ENCODE assay signal across 14 cellular contexts in genomic region chr1:39282537-39283216, GRCh38.
DNase-seq lines count a peak whose midpoint lies in the region; ATAC-seq and TF ChIP-seq lines count a peak whose summit lies in the region.
"Had no signal": no experiment of that assay in that cellular context is flagged by ENCODE, and none has a peak within 500 bp of the region (broad histone marks: within the 10 kb centered on the region; RNA-seq: fewer than 3 reads in every experiment).

No MANE protein-coding gene starts in this region.

- CTCF ChIA-PET in CD4-positive, alpha-beta memory T cell (lab: Charles Lee; ENCODE audit: partially characterized antibody) = interaction anchor here (0.6 to 1.5 kb wide), 2 partner anchors 90 to 100 kb away, joined by 3 to 9 read pairs; no protein-coding TSS in a partner anchor

- H3K9ac ChIP-seq in HUES6 (ENCODE audit: low read length) = no peak overlapping the region

- H3K4me3 Mint-ChIP-seq in CD4-positive, alpha-beta memory T cell = no peak overlapping the region
- H3K4me3 Mint-ChIP-seq in nephron progenitor cell = no peak overlapping the region
- H3K4me3 Mint-ChIP-seq: activated B cell treated with CpG ODN at 0.5 μM for 24 hours; activated T-cell treated with anti-CD3 and anti-CD28 coated beads, Interleukin-2, amount 50 U/mL, for 72 hours had no signal

- ATAC-seq in HG02798 (IDR thresholded peaks at IDR 0.05; ENCODE audit: poor library complexity, unreplicated experiment) (no peak), foreskin keratinocyte (no peak)
- ATAC-seq: activated T-cell treated with anti-CD3 and anti-CD28 coated beads, Interleukin-2, amount 50 U/mL, for 72 hours had no signal

- H3K4me1 Mint-ChIP-seq in CD4-positive, alpha-beta memory T cell = peaks cover 12 to 19% (median 18%) of the 10 kb centered on the region in 4 donors
- H3K4me1 Mint-ChIP-seq in nephron progenitor cell = no peaks in the 10 kb centered on the region

- H3K4me1 ChIP-seq in CD4-positive, alpha-beta memory T cell (ENCODE audit: insufficient read depth, low read length) = peaks cover 16% of the 10 kb centered on the region
- H3K4me1 ChIP-seq in HUES6 (ENCODE audit: control insufficient read depth, insufficient read depth, low read length) (peaks cover 23% of the 10 kb centered on the region), esophagus muscularis mucosa (peaks cover 11 to 55% (median 52%) of the 10 kb centered on the region in 4 donors), foreskin keratinocyte (peaks cover 16% of the 10 kb centered on the region)

- peak overlapping the region; percentile 18 to 86 (median 57) for H3K27ac Mint-ChIP-seq in CD4-positive, alpha-beta memory T cell
- H3K27ac Mint-ChIP-seq in nephron progenitor cell = peak overlapping the region; percentile 76
- H3K27ac Mint-ChIP-seq: activated B cell treated with CpG ODN at 0.5 μM for 24 hours had no signal

- H3K36me3 Mint-ChIP-seq in CD4-positive, alpha-beta memory T cell = peaks cover 34 to 57% of the 10 kb centered on the region in 2 donors
- H3K36me3 Mint-ChIP-seq in nephron progenitor cell (ENCODE audit: low read depth) = peaks cover 47% of the 10 kb centered on the region

- no peaks in the 10 kb centered on the region for H3K9me3 ChIP-seq in CD4-positive, alpha-beta memory T cell (ENCODE audit: control insufficient read depth in 1 of 2, low read length in 2 of 2)
- H3K9me3 ChIP-seq in HUES6 (ENCODE audit: control insufficient read depth, insufficient read depth, low read depth, low read length) (no peaks in the 10 kb centered on the region), esophagus muscularis mucosa (no peaks in the 10 kb centered on the region)

- POLR2A ChIA-PET in CD4-positive, alpha-beta memory T cell (lab: Charles Lee; ENCODE audit: partially characterized antibody) = no interaction called here

- intact Hi-C loops in CD4-positive, alpha-beta memory T cell (cut with micrococcal nuclease) = no loop called here
- intact Hi-C loops in esophagus muscularis mucosa (cut with DNase I) = no loop called here

- TF ChIP-seq EP300 in esophagus muscularis mucosa (IDR thresholded peaks at IDR 0.05) = no peak

- H3K27me3 Mint-ChIP-seq in CD4-positive, alpha-beta memory T cell = no peaks in the 10 kb centered on the region
- no peaks in the 10 kb centered on the region for H3K27me3 Mint-ChIP-seq in nephron progenitor cell (ENCODE audit: low read depth, poor library complexity)
- H3K27me3 Mint-ChIP-seq: activated B cell treated with CpG ODN at 0.5 μM for 24 hours had no signal

- DNase-seq in CD4-positive, alpha-beta memory T cell = no peak
- DNase-seq in esophagus muscularis mucosa (ENCODE audit: extremely low spot score) (no peak), nephron progenitor cell (no peak), NCI-H2029 treated with DMSO at 0.1 percent for 48 hours (lab: John Stamatoyannopoulos, UW) (no peak), NCI-H146 (lab: John Stamatoyannopoulos, UW) (no peak), foreskin keratinocyte (no peak)
- DNase-seq: activated B cell treated with CpG ODN at 0.5 μM for 24 hours; activated T-cell treated with anti-CD3 and anti-CD28 coated beads, Interleukin-2, amount 50 U/mL, for 72 hours; NCI-H1048; OCI-M1; stimulated activated CD4-positive, alpha-beta T cell treated with anti-CD3 and anti-CD28 coated beads, Interleukin-4, amount 100 ng/mL, for 24 hours; stimulated activated naive CD4-positive, alpha-beta T cell treated with Interleukin-2 at 50 U/mL for 16 hours had no signal

- no peak for TF ChIP-seq POLR2A in esophagus muscularis mucosa (IDR thresholded peaks at IDR 0.05; ENCODE audit: low read depth)

- no peak overlapping the region for H3K27ac ChIP-seq in CD4-positive, alpha-beta memory T cell (ENCODE audit: low read depth, low read length)
- 0 out of 2 replicates have a peak overlapping the region, but pooled peaks have one; percentile 1 for H3K27ac ChIP-seq in HUES6 (ENCODE audit: low read depth, low read length)
- H3K27ac ChIP-seq in esophagus muscularis mucosa (replicated peaks in 1 of 4) = peak overlapping the region; percentile 32 to 69 (median 47)
- H3K27ac ChIP-seq in foreskin keratinocyte = no peak overlapping the region

- no peak overlapping the region for H3K4me3 ChIP-seq in CD4-positive, alpha-beta memory T cell (ENCODE audit: low read length in 2 of 2)
- H3K4me3 ChIP-seq in HUES6 (ENCODE audit: low read depth, low read length) = no peak overlapping the region
- H3K4me3 ChIP-seq in esophagus muscularis mucosa = no peak overlapping the region

- H3K9me3 Mint-ChIP-seq in CD4-positive, alpha-beta memory T cell = no peaks in the 10 kb centered on the region
- no peaks in the 10 kb centered on the region for H3K9me3 Mint-ChIP-seq in nephron progenitor cell
- H3K9me3 Mint-ChIP-seq: activated B cell treated with CpG ODN at 0.5 μM for 24 hours; activated T-cell treated with anti-CD3 and anti-CD28 coated beads, Interleukin-2, amount 50 U/mL, for 72 hours had no signal

- H3K27me3 ChIP-seq in CD4-positive, alpha-beta memory T cell (ENCODE audit: insufficient read depth, low read length) = no peaks in the 10 kb centered on the region
- no peaks in the 10 kb centered on the region for H3K27me3 ChIP-seq in HUES6 (ENCODE audit: control insufficient read depth, insufficient read depth, low read length)
- no peaks in the 10 kb centered on the region for H3K27me3 ChIP-seq in esophagus muscularis mucosa
- H3K27me3 ChIP-seq in foreskin keratinocyte = no peaks in the 10 kb centered on the region

- 62% methylated on average over 7 of the region's 8 CpGs for WGBS in esophagus muscularis mucosa

- peaks cover 57% of the 10 kb centered on the region for H3K36me3 ChIP-seq in CD4-positive, alpha-beta memory T cell (ENCODE audit: insufficient read depth, low read length)
- H3K36me3 ChIP-seq in HUES6 (ENCODE audit: control insufficient read depth, insufficient read depth, low read length) = peaks cover 56% of the 10 kb centered on the region
- H3K36me3 ChIP-seq in esophagus muscularis mucosa = peaks cover 26 to 56% (median 49%) of the 10 kb centered on the region in 4 donors

- TF ChIP-seq CTCF in esophagus muscularis mucosa (IDR thresholded peaks at IDR 0.05) = no peak
- TF ChIP-seq CTCF in nephron progenitor cell (IDR thresholded peaks at IDR 0.05) = no peak
- no peak for TF ChIP-seq CTCF in foreskin keratinocyte (conservative IDR thresholded peaks at IDR 0.05)

Comparison
In these comparisons a context has a peak if more than half of its experiments do, and no peak if none do; other contexts are left out.
1. H3K27ac ChIP-seq: peak in HUES6 (single experiment) and esophagus muscularis mucosa (4 of 4); none in CD4-positive, alpha-beta memory T cell (single experiment) and foreskin keratinocyte (single experiment).